ENCODE assay signal across 9 cellular contexts in the genomic region with DNA sequence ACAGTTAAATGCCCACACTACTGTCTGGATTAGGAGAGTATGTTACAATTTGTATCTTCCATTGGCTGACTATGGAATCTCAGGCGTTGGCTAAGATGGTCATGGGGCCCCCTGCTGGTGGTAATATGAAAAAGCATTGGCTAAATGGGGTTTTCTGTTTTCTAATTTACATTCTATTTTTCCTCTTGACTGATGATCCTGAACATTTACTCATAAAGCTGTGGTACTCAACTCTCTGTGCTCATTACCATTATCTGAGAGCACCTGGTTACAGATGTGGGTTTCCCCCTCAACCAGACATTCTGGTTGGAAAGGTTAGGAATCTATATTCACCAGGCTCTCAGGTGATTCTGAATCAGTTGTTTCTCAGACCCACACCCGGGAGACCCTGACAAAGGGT.
DNase-seq lines count a peak whose midpoint lies in the region; ATAC-seq and TF ChIP-seq lines count a peak whose summit lies in the region.
"Had no signal": no experiment of that assay in that cellular context is flagged by ENCODE, and none has a peak within 500 bp of the region (broad histone marks: within the 10 kb centered on the region; RNA-seq: fewer than 3 reads in every experiment).

No MANE protein-coding gene starts in this region.

- in situ Hi-C loops in Panc1 (cut with HindIII; ENCODE audit: low pct_unique_long_range_greater_than_20kb, low sequenced_read_pairs): no loop called here

- H3K27ac ChIP-seq in Panc1 (ENCODE audit: low read length): no peak overlapping the region
- no peak overlapping the region for H3K27ac ChIP-seq in prostate gland
- H3K27ac ChIP-seq: BLaER1 had no signal

- intact Hi-C loops in Panc1 (cut with micrococcal nuclease; ENCODE audit: unreplicated experiment) (loop anchor here (1.0 to 10.0 kb wide), 4 partner anchors 95 to 277 kb away; no protein-coding TSS in a partner anchor), prostate gland (cut with DNase I) (loop anchor here (5.0 kb wide), 1 partner anchor 62 kb away; no protein-coding TSS in a partner anchor)

- H3K36me3 ChIP-seq in Panc1 (ENCODE audit: control insufficient read depth, insufficient read depth, low read length) (no peaks in the 10 kb centered on the region), prostate gland (no peaks in the 10 kb centered on the region)
- H3K36me3 ChIP-seq: BLaER1 had no signal

- 0 out of 2 replicates have a peak, but pooled peaks have one; percentile 45 for ATAC-seq in Panc1
- ATAC-seq in GM18511 (IDR thresholded peaks at IDR 0.05; ENCODE audit: unreplicated experiment): no peak

- CTCF ChIA-PET in Panc1 (lab: Charles Lee): interaction anchor here (1.3 kb wide), 1 partner anchor 201 kb away, joined by 5 read pairs; no protein-coding TSS in a partner anchor

- DNase-seq in NCI-H1092 treated with DMSO at 0.1 percent for 48 hours (lab: John Stamatoyannopoulos, UW): peak; percentile 34
- no peak for DNase-seq in NCI-H1092 (lab: John Stamatoyannopoulos, UW)
- peak; percentile 11 for DNase-seq in H4 (ENCODE audit: low spot score)
- DNase-seq in Panc1 (ENCODE audit: low read depth, low spot score): no peak
- peak; percentile 26 for DNase-seq in epithelial cell of esophagus (ENCODE audit: low read depth)
- peak; percentile 9 for DNase-seq in prostate gland (ENCODE audit: low spot score)
- DNase-seq in NCI-H226: no peak

- H3K4me1 ChIP-seq in Panc1 (ENCODE audit: control insufficient read depth, insufficient read depth, low read length) (no peaks in the 10 kb centered on the region), prostate gland (replicated peaks) (no peaks in the 10 kb centered on the region)

- H3K4me3 ChIP-seq in Panc1 (ENCODE audit: low read depth in 2 of 2, low read length in 2 of 2) (no peak overlapping the region), epithelial cell of esophagus (ENCODE audit: low read length) (no peak overlapping the region), prostate gland (no peak overlapping the region)
- H3K4me3 ChIP-seq: BLaER1 had no signal

- H3K27me3 ChIP-seq in Panc1 (ENCODE audit: control insufficient read depth, insufficient read depth, low read length) (no peaks in the 10 kb centered on the region), prostate gland (replicated peaks; ENCODE audit: insufficient read depth) (no peaks in the 10 kb centered on the region)
- H3K27me3 ChIP-seq: BLaER1 had no signal

- no peaks in the 10 kb centered on the region for H3K9me3 ChIP-seq in Panc1 (ENCODE audit: control insufficient read depth, insufficient read depth, low read depth, low read length)
- no peaks in the 10 kb centered on the region for H3K9me3 ChIP-seq in prostate gland
- H3K9me3 ChIP-seq: BLaER1 had no signal

- BruUV-seq in Panc1 (replicated peaks; lab: Mats Ljungman, UMichigan): no TSS peak

- TF ChIP-seq CTCF in Panc1 (IDR thresholded peaks at IDR 0.05): peak; percentile 80
- peak; percentile 57 for TF ChIP-seq CTCF in epithelial cell of esophagus (IDR thresholded peaks at IDR 0.05; ENCODE audit: insufficient read depth, low read depth, low read length, missing control alignments)
- TF ChIP-seq CTCF in prostate gland (IDR thresholded peaks at IDR 0.05): peak; percentile 21 to 72 (median 60)

- WGBS in prostate gland: 30% methylated on average over 2 of the region's 2 CpGs

- TF ChIP-seq POLR2A in prostate gland (IDR thresholded peaks at IDR 0.05): no peak

- POLR2A ChIA-PET in Panc1 (lab: Charles Lee): no interaction called here

Comparison
In these comparisons a context has a peak if more than half of its experiments do, and no peak if none do; other contexts are left out.
1. DNase-seq: peak in NCI-H1092 treated with DMSO at 0.1 percent for 48 hours (single experiment), H4 (single experiment), epithelial cell of esophagus (single experiment) and prostate gland (single experiment); none in NCI-H1092 (single experiment), Panc1 (single experiment) and NCI-H226 (single experiment).
2. Peak in every context shown above with its lines, with median percentiles within 50 percentile points of each other: CTCF ChIP-seq.